19 cellular contexts compared by ENCODE assay signal in the genomic region with DNA sequence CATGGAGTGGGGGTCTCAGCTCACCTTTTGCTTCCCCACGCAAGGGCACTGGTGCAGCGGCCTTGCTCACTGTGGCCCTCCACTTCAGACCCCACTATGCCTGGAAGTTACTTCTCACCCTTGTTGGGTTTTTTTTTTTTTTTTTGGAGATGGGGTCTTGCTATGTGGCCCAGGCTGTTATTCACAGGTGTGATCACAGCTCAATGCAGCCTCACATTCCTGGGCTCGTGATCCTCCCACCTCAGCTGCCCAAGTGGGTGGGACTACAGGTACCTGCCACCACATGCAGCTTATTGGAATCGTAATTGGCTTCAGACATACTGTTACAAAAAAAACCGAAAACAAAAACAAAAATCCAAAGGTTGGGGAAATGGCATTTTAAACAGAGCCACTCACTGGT.
"Had no signal": no experiment of that assay in that cellular context is flagged by ENCODE, and none has a peak within 500 bp of the region (broad histone marks: within the 10 kb centered on the region; RNA-seq: fewer than 3 reads in every experiment).

No MANE protein-coding gene starts in this region.

- H3K27me3 ChIP-seq: brain microvascular endothelial cell, Peyer's patch, SJSA1 had no signal

- H3K9ac ChIP-seq: KMS-11 had no signal

- H3K36me3 Mint-ChIP-seq: activated CD8-positive, alpha-beta memory T cell treated with anti-CD3 and anti-CD28 coated beads, Interleukin-2, amount 10 ng/mL, durations not matched to agents 7 days and 5 days; activated naive CD4-positive, alpha-beta T cell treated with anti-CD3 and anti-CD28 coated beads, Interleukin-2, amount 10 ng/mL, durations not matched to agents 7 days and 5 days; activated naive CD8-positive, alpha-beta T cell treated with anti-CD3 and anti-CD28 coated beads for 36 hours had no signal

- H3K36me3 ChIP-seq: brain microvascular endothelial cell, Peyer's patch had no signal

- H3K9me3 ChIP-seq: Peyer's patch, SJSA1 had no signal

- H3K4me1 Mint-ChIP-seq: activated B cell treated with CpG ODN at 0.5 μM for 24 hours; activated CD4-positive, alpha-beta T cell treated with anti-CD3 and anti-CD28 coated beads, Interleukin-2, amount 10 ng/mL, durations not matched to agents 24 days and 14 days; activated CD8-positive, alpha-beta memory T cell treated with anti-CD3 and anti-CD28 coated beads, Interleukin-2, amount 10 ng/mL, durations not matched to agents 7 days and 5 days; activated naive CD4-positive, alpha-beta T cell treated with anti-CD3 and anti-CD28 coated beads, Interleukin-2, amount 10 ng/mL, durations not matched to agents 7 days and 5 days; activated naive CD8-positive, alpha-beta T cell treated with anti-CD3 and anti-CD28 coated beads for 36 hours had no signal

- DNase-seq: activated B cell treated with CpG ODN at 0.5 μM for 24 hours; activated CD4-positive, alpha-beta T cell treated with anti-CD3 and anti-CD28 coated beads for 1 hour; activated CD4-positive, alpha-beta T cell treated with anti-CD3 and anti-CD28 coated beads, Interleukin-2, amount 10 ng/mL, durations not matched to agents 24 days and 14 days; activated CD4-positive, alpha-beta T cell treated with anti-CD3 and anti-CD28 coated beads, Interleukin-2, amount 50 U/mL, for 48 hours; activated CD8-positive, alpha-beta memory T cell treated with anti-CD3 and anti-CD28 coated beads, Interleukin-2, amount 10 ng/mL, durations not matched to agents 7 days and 5 days; activated gamma-delta T cell; activated naive CD4-positive, alpha-beta T cell treated with anti-CD3 and anti-CD28 coated beads, Interleukin-2, amount 10 ng/mL, durations not matched to agents 7 days and 5 days; activated naive CD8-positive, alpha-beta T cell treated with anti-CD3 and anti-CD28 coated beads for 36 hours; activated T-cell treated with anti-CD3 and anti-CD28 coated beads, Interleukin-2, amount 50 U/mL, for 24 hours; NCI-H1417 treated with DMSO at 0.1 percent for 48 hours; NCI-H1694 treated with DMSO at 0.1 percent for 48 hours; NCI-H2029 treated with DMSO at 0.1 percent for 48 hours; NK-92 treated with Interleukin-12 subunit alpha and Interleukin-12 subunit beta, amount 100 ng/mL, for 24 hours; Peyer's patch; SW 1271 had no signal

- H3K4me3 ChIP-seq: Peyer's patch, SJSA1 had no signal

- H3K27me3 Mint-ChIP-seq: activated CD4-positive, alpha-beta T cell treated with anti-CD3 and anti-CD28 coated beads, Interleukin-2, amount 10 ng/mL, durations not matched to agents 24 days and 14 days; activated CD8-positive, alpha-beta memory T cell treated with anti-CD3 and anti-CD28 coated beads, Interleukin-2, amount 10 ng/mL, durations not matched to agents 7 days and 5 days; activated naive CD4-positive, alpha-beta T cell treated with anti-CD3 and anti-CD28 coated beads, Interleukin-2, amount 10 ng/mL, durations not matched to agents 7 days and 5 days; activated naive CD8-positive, alpha-beta T cell treated with anti-CD3 and anti-CD28 coated beads for 36 hours; activated T-cell treated with anti-CD3 and anti-CD28 coated beads, Interleukin-2, amount 50 U/mL, for 24 hours had no signal

- H3K27ac Mint-ChIP-seq: activated B cell treated with CpG ODN at 0.5 μM for 24 hours; activated CD4-positive, alpha-beta T cell treated with anti-CD3 and anti-CD28 coated beads, Interleukin-2, amount 10 ng/mL, durations not matched to agents 24 days and 14 days; activated CD8-positive, alpha-beta memory T cell treated with anti-CD3 and anti-CD28 coated beads, Interleukin-2, amount 10 ng/mL, durations not matched to agents 7 days and 5 days; activated naive CD4-positive, alpha-beta T cell treated with anti-CD3 and anti-CD28 coated beads, Interleukin-2, amount 10 ng/mL, durations not matched to agents 7 days and 5 days; activated naive CD8-positive, alpha-beta T cell treated with anti-CD3 and anti-CD28 coated beads for 36 hours; activated T-cell treated with anti-CD3 and anti-CD28 coated beads, Interleukin-2, amount 50 U/mL, for 24 hours; T-helper 2 cell treated with Interferon-gamma antibody and Interleukin-4, amounts not matched to agents 5 μg/mL and 100 μg/mL, for 36 hours had no signal

- H3K27ac ChIP-seq: brain microvascular endothelial cell, KMS-11, Peyer's patch, SJSA1 had no signal

- H3K9me3 Mint-ChIP-seq: activated B cell treated with CpG ODN at 0.5 μM for 24 hours; activated CD4-positive, alpha-beta T cell treated with anti-CD3 and anti-CD28 coated beads, Interleukin-2, amount 10 ng/mL, durations not matched to agents 24 days and 14 days; activated naive CD4-positive, alpha-beta T cell treated with anti-CD3 and anti-CD28 coated beads, Interleukin-2, amount 10 ng/mL, durations not matched to agents 7 days and 5 days; activated naive CD8-positive, alpha-beta T cell treated with anti-CD3 and anti-CD28 coated beads for 36 hours; activated T-cell treated with anti-CD3 and anti-CD28 coated beads, Interleukin-2, amount 50 U/mL, for 24 hours; T-helper 2 cell treated with Interferon-gamma antibody and Interleukin-4, amounts not matched to agents 5 μg/mL and 100 μg/mL, for 36 hours had no signal

- H3K4me3 Mint-ChIP-seq: activated B cell treated with CpG ODN at 0.5 μM for 24 hours; activated CD4-positive, alpha-beta T cell treated with anti-CD3 and anti-CD28 coated beads, Interleukin-2, amount 10 ng/mL, durations not matched to agents 24 days and 14 days; activated CD8-positive, alpha-beta memory T cell treated with anti-CD3 and anti-CD28 coated beads, Interleukin-2, amount 10 ng/mL, durations not matched to agents 7 days and 5 days; activated naive CD4-positive, alpha-beta T cell treated with anti-CD3 and anti-CD28 coated beads, Interleukin-2, amount 10 ng/mL, durations not matched to agents 7 days and 5 days; activated naive CD8-positive, alpha-beta T cell treated with anti-CD3 and anti-CD28 coated beads for 36 hours; activated T-cell treated with anti-CD3 and anti-CD28 coated beads, Interleukin-2, amount 50 U/mL, for 24 hours; T-helper 2 cell treated with Interferon-gamma antibody and Interleukin-4, amounts not matched to agents 5 μg/mL and 100 μg/mL, for 36 hours had no signal
